ENCODE assay signal across 8 cellular contexts in the genomic region with DNA sequence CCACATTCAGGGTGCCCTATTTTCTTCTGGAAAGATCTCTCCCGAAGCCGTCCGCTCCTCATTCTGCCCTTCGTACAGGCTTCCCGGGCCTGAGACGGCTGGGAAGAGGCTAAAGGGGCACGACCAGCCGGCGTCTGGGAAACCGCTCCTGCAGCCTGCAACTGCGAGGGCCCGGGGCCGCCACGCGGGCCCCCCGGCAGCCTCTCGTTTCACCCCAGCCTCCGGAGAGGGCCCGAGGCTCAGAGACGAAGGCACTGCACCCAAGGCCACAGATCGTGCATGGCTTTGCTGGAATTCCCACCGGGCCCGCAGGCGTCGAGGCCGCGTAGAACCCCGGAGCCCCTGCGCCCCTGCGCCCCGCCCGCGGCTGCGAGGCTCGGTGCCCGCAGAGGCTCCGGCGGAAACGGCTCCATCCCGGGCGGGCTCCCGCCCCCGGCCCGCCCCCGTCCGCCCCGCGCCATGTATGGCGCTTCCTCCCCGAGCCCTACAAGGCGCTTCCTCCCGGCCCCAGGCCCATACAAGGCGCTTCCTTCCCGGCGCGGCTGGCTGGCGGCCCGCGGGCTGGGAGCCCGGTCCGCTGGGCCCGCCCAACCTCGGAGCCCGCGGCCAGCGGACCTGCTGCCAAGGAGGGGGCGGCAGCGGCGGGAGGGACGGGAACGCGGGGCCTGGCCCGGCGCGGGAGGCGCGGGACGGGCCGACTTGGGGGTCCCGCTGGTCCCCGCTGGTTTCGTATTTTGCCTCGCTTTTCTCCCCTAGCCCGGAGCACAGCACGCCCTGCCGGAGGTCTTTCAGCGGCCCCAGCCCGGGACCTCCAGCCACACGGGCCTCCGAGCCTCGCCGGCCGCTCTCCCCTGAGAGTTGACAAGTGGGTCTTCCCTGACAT. TPM values are rescaled to one million over a fixed set of nuclear protein-coding genes. Genes with fewer than 3 reads are reported as not detected.
A peak's percentile ranks its signal among the peaks of the same experiment; 100 is the strongest.
DNase-seq lines count a peak whose midpoint lies in the region; ATAC-seq and TF ChIP-seq lines count a peak whose summit lies in the region.

No MANE protein-coding gene starts in this region.

- H3K36me3 ChIP-seq in ascending aorta (no peaks in the 10 kb centered on the region), vagina (no peaks in the 10 kb centered on the region)

- DNase-seq in NB4 (ENCODE audit: low read depth), result peak; percentile 90
- peak; percentile 72 to 91 (median 77) for DNase-seq in T-helper 2 cell
- peak; percentile 71 to 96 for DNase-seq in ascending aorta (ENCODE audit: low spot score in 2 of 2)
- DNase-seq in hepatic stellate cell (ENCODE audit: low spot score), result peak; percentile 90
- DNase-seq in renal cortical epithelial cell (ENCODE audit: low read depth), result peak; percentile 67
- no peak for DNase-seq in vagina (ENCODE audit: extremely low spot score in 2 of 2)

- H3K27ac ChIP-seq in ascending aorta (peak overlapping the region; percentile 42 to 78), vagina (peak overlapping the region; percentile 80)

- H3K9me3 ChIP-seq in ascending aorta (no peaks in the 10 kb centered on the region), vagina (no peaks in the 10 kb centered on the region)

- H3K4me1 ChIP-seq in ascending aorta, result peaks cover 9 to 31% of the 10 kb centered on the region in 2 donors
- peaks cover 37% of the 10 kb centered on the region for H3K4me1 ChIP-seq in vagina

- TF ChIP-seq CTCF in NB4 (IDR thresholded peaks at IDR 0.05; ENCODE audit: low read depth, low read length) (no peak), ascending aorta (IDR thresholded peaks at IDR 0.05) (no peak), vagina (IDR thresholded peaks at IDR 0.05) (no peak)

- H3K27me3 ChIP-seq in ascending aorta (no peaks in the 10 kb centered on the region), vagina (no peaks in the 10 kb centered on the region)

- ATAC-seq in HG02571 (IDR thresholded peaks at IDR 0.05; ENCODE audit: unreplicated experiment), result peak; percentile 91

- intact Hi-C loops in ascending aorta (cut with DNase I) (loop anchor here (1.0 to 5.0 kb wide), 3 partner anchors 11 to 50 kb away; a partner anchor contains a TSS), vagina (cut with DNase I) (loop anchor here (1.0 kb wide), 1 partner anchor 27 kb away; a partner anchor contains a TSS)

- TF ChIP-seq POLR2A in NB4 (IDR thresholded peaks at IDR 0.05; ENCODE audit: extremely low read depth, insufficient read length) (peak; percentile 28), vagina (IDR thresholded peaks at IDR 0.05) (no peak)

- peak overlapping the region; percentile 60; the same call in 1 of the 2 replicates for H3K4me3 ChIP-seq in GM08714 (ENCODE audit: low read length)
- peak overlapping the region; percentile 40 for H3K4me3 ChIP-seq in NB4 (ENCODE audit: low read depth, low read length)
- peak overlapping the region; percentile 57 to 68 for H3K4me3 ChIP-seq in ascending aorta
- H3K4me3 ChIP-seq in vagina, result peak overlapping the region; percentile 56 to 58

RNA-seq across cellular contexts. Expression of a gene that starts 26.6 kb away (rescaled TPM):
- total RNA-seq in ascending aorta, result 419 TPM
- 1.2 and 12.3 TPM in 2 replicates for total RNA-seq in renal cortical epithelial cell
- 119 TPM for total RNA-seq in vagina

RNA-seq across cellular contexts. Expression of a gene that starts 51.1 kb away (rescaled TPM):
- total RNA-seq in ascending aorta, result 28.2 TPM
- total RNA-seq in renal cortical epithelial cell, result 135 and 213 TPM in 2 replicates
- 60.6 TPM for total RNA-seq in vagina

RNA-seq across cellular contexts. Expression of a gene that starts 53.1 kb away (rescaled TPM):
- total RNA-seq in ascending aorta (3.5 TPM), renal cortical epithelial cell (2.1 and 7.6 TPM in 2 replicates), vagina (6.1 TPM)

Comparison
In these comparisons a context has a peak if more than half of its experiments do, and no peak if none do; other contexts are left out.
1. DNase-seq: peak in NB4 (single experiment), T-helper 2 cell (5 of 5), ascending aorta (2 of 2), hepatic stellate cell (single experiment) and renal cortical epithelial cell (single experiment); none in vagina (0 of 2).
2. Peak in every context shown above with its lines, with median percentiles within 50 percentile points of each other: H3K4me3 ChIP-seq.